ENCODE assay signal across 21 cellular contexts in genomic region chr13:72346716-72347115, GRCh38.
DNase-seq lines count a peak whose midpoint lies in the region; ATAC-seq, FAIRE-seq and TF ChIP-seq lines count a peak whose summit lies in the region.
"Had no signal": no experiment of that assay in that cellular context is flagged by ENCODE, and none has a peak within 500 bp of the region (broad histone marks: within the 10 kb centered on the region; RNA-seq: fewer than 3 reads in every experiment).

No MANE protein-coding gene starts in this region.

- TF ChIP-seq POLR2A in HepG2 (IDR thresholded peaks at IDR 0.05; ENCODE audit: insufficient read depth in 1 of 2, low read depth in 2 of 2, low read length in 2 of 2) (no peak), right lobe of liver (IDR thresholded peaks at IDR 0.05) (no peak)

- peaks cover 4% of the 10 kb centered on the region for H3K27me3 Mint-ChIP-seq in neural progenitor cell (ENCODE audit: insufficient read depth, low read depth)
- H3K27me3 Mint-ChIP-seq: CD4-positive, alpha-beta memory T cell; CD4-positive, CD25-positive, alpha-beta regulatory T cell had no signal

- H3K27me3 ChIP-seq in HepG2 (ENCODE audit: control insufficient read depth in 1 of 2, insufficient read depth in 2 of 2, low read length in 2 of 2) (no peaks in the 10 kb centered on the region), right lobe of liver (no peaks in the 10 kb centered on the region), neural progenitor cell (no peaks in the 10 kb centered on the region), ascending aorta (no peaks in the 10 kb centered on the region)
- H3K27me3 ChIP-seq: BE2C, BLaER1 had no signal

- POLR2A ChIA-PET in HepG2 (lab: Yijun Ruan, JAX) (no interaction called here), HEK293 (lab: Yijun Ruan, JAX) (no interaction called here)

- H3K27ac ChIP-seq in HepG2 (ENCODE audit: extremely low read length, insufficient read depth, low read length): no peak overlapping the region
- no peak overlapping the region for H3K27ac ChIP-seq in right lobe of liver
- no peak overlapping the region for H3K27ac ChIP-seq in HEK293 (ENCODE audit: extremely low read depth, low read depth, low read length)
- no peak overlapping the region for H3K27ac ChIP-seq in neural progenitor cell
- H3K27ac ChIP-seq in ascending aorta: no peak overlapping the region
- H3K27ac ChIP-seq: BLaER1 had no signal

- H3K4me3 Mint-ChIP-seq in neural progenitor cell: no peak overlapping the region
- H3K4me3 Mint-ChIP-seq: CD14-positive monocyte; CD4-positive, alpha-beta memory T cell; CD4-positive, CD25-positive, alpha-beta regulatory T cell; CD8-positive, alpha-beta memory T cell had no signal

- peaks cover 8% of the 10 kb centered on the region; the same call in 1 of the 2 replicates for H3K4me1 ChIP-seq in HepG2 (ENCODE audit: insufficient read depth, low read length)
- H3K4me1 ChIP-seq in right lobe of liver: no peaks in the 10 kb centered on the region
- H3K4me1 ChIP-seq in HEK293 (ENCODE audit: control insufficient read depth, insufficient read depth, low read length): no peaks in the 10 kb centered on the region
- H3K4me1 ChIP-seq in neural progenitor cell: no peaks in the 10 kb centered on the region
- H3K4me1 ChIP-seq in ascending aorta: no peaks in the 10 kb centered on the region
- H3K4me1 ChIP-seq: BLaER1 had no signal

- H3K9ac ChIP-seq in HepG2 (ENCODE audit: insufficient read depth, low read depth, low read length) (no peak overlapping the region), neural progenitor cell (no peak overlapping the region)
- H3K9ac ChIP-seq: BLaER1 had no signal

- H2AFZ ChIP-seq in HepG2 (ENCODE audit: low read length): no peak overlapping the region
- no peak overlapping the region for H2AFZ ChIP-seq in neural progenitor cell (replicated peaks)

- ATAC-seq in HepG2 (no peak), right lobe of liver (no peak)

- peaks cover 8% of the 10 kb centered on the region for H3K4me1 Mint-ChIP-seq in neural progenitor cell
- H3K4me1 Mint-ChIP-seq: CD14-positive monocyte; CD4-positive, alpha-beta memory T cell; CD4-positive, CD25-positive, alpha-beta regulatory T cell; CD8-positive, alpha-beta memory T cell had no signal

- DNase-seq in HepG2 (ENCODE audit: low spot score) (peak; percentile 20), right lobe of liver (no peak), neural progenitor cell (ENCODE audit: low spot score) (peak; percentile 34), SKM-1 (lab: John Stamatoyannopoulos, UW; ENCODE audit: unreplicated experiment) (no peak), ascending aorta (ENCODE audit: low spot score in 2 of 2) (no peak)
- DNase-seq: 8988T; ACHN; BE2C; C1 segment of cervical spinal cord; CD4-positive, alpha-beta memory T cell; CD4-positive, CD25-positive, alpha-beta regulatory T cell; CD8-positive, alpha-beta memory T cell; COR-L47; DMS79 treated with DMSO at 0.1 percent for 48 hours; GF-D8 had no signal

- no peak for FAIRE-seq in HepG2 (lab: Jason Lieb, UNC)
- FAIRE-seq: G401.6, GM12891, GM19239 had no signal

- CTCF ChIA-PET in HepG2 (lab: Yijun Ruan, JAX; ENCODE audit: low intra/inter-chr PET ratio, low total read pairs): no interaction called here
- CTCF ChIA-PET in HEK293 (lab: Yijun Ruan, JAX): no interaction called here

- H3K36me3 ChIP-seq in HepG2 (replicated peaks in 1 of 2; ENCODE audit: control insufficient read depth in 1 of 2, insufficient read depth in 2 of 2, low read length in 2 of 2) (no peaks in the 10 kb centered on the region), right lobe of liver (no peaks in the 10 kb centered on the region), HEK293 (ENCODE audit: control insufficient read depth in 2 of 2, insufficient read depth in 1 of 2, low read length in 2 of 2) (no peaks in the 10 kb centered on the region), neural progenitor cell (no peaks in the 10 kb centered on the region), ascending aorta (no peaks in the 10 kb centered on the region)
- H3K36me3 ChIP-seq: BE2C, BLaER1 had no signal

- in situ Hi-C loops in HepG2 (cut with HindIII; ENCODE audit: extremely low pct_ligation_motif_present, low pct_unique_long_range_greater_than_20kb): loop anchor here (25.0 kb wide), 1 partner anchor 216 kb away; no protein-coding TSS in a partner anchor

- H3F3A ChIP-seq in neural progenitor cell (ENCODE audit: low read depth): no peaks in the 10 kb centered on the region

- TF ChIP-seq EP300 in HepG2 (IDR thresholded peaks at IDR 0.05; ENCODE audit: low read depth in 2 of 2, low read length in 2 of 2): 0 out of 4 replicates have a peak, but pooled peaks of 1 of the 2 experiments have one; percentile 44
- TF ChIP-seq EP300 in HepG2 (CRISPR knock-in tag; IDR thresholded peaks at IDR 0.05; ENCODE audit: borderline replicate concordance): no peak

- intact Hi-C loops in HepG2 (cut with micrococcal nuclease; ENCODE audit: unreplicated experiment) (no loop called here), right lobe of liver (cut with DNase I) (no loop called here), ascending aorta (cut with DNase I) (no loop called here)

- BruUV-seq in HepG2 (replicated peaks; lab: Mats Ljungman, UMichigan): no TSS peak

- H3K4me3 ChIP-seq in HepG2 (replicated peaks in 1 of 3; ENCODE audit: insufficient read depth in 1 of 3, low read depth in 2 of 3, low read length in 3 of 3) (no peak overlapping the region), right lobe of liver (no peak overlapping the region), HEK293 (ENCODE audit: low read depth, low read length) (no peak overlapping the region), neural progenitor cell (no peak overlapping the region), ascending aorta (no peak overlapping the region)
- H3K4me3 ChIP-seq: BLaER1 had no signal

- no peaks in the 10 kb centered on the region for H3K9me3 Mint-ChIP-seq in neural progenitor cell

- H3K79me2 ChIP-seq in HepG2 (ENCODE audit: insufficient read depth, low read length) (no peaks in the 10 kb centered on the region), neural progenitor cell (ENCODE audit: low read depth) (no peaks in the 10 kb centered on the region)

- H3K27ac Mint-ChIP-seq in neural progenitor cell: no peak overlapping the region
- H3K27ac Mint-ChIP-seq: CD14-positive monocyte; CD4-positive, alpha-beta memory T cell; CD4-positive, CD25-positive, alpha-beta regulatory T cell; CD8-positive, alpha-beta memory T cell had no signal

- no peak for TF ChIP-seq CTCF in HepG2 (CRISPR knock-in tag; IDR thresholded peaks at IDR 0.05)
- TF ChIP-seq CTCF in right lobe of liver (IDR thresholded peaks at IDR 0.05): no peak
- no peak for TF ChIP-seq CTCF in HEK293 (tag by site-specific recombination; IDR thresholded peaks at IDR 0.05)
- TF ChIP-seq CTCF in neural progenitor cell (IDR thresholded peaks at IDR 0.05): no peak
- no peak for TF ChIP-seq CTCF in ascending aorta (IDR thresholded peaks at IDR 0.05)

- H3K4me2 ChIP-seq in HepG2 (ENCODE audit: low read depth, low read length): no peak overlapping the region
- no peak overlapping the region for H3K4me2 ChIP-seq in neural progenitor cell
- H3K4me2 ChIP-seq: BLaER1 had no signal

- no peak for TF ChIP-seq RAD21 in HepG2 (CRISPR knock-in tag; IDR thresholded peaks at IDR 0.05)

- WGBS in HepG2 (ENCODE audit: low lambda C conversion rate): 29% methylated on average over 5 of the region's 5 CpGs
- WGBS in right lobe of liver (ENCODE audit: insufficient coverage, low coverage, low lambda C conversion rate, missing lambda C conversion rate): 48% methylated on average over 5 of the region's 5 CpGs

- no peaks in the 10 kb centered on the region for H3K36me3 Mint-ChIP-seq in neural progenitor cell
- H3K36me3 Mint-ChIP-seq: CD14-positive monocyte; CD4-positive, alpha-beta memory T cell; CD4-positive, CD25-positive, alpha-beta regulatory T cell; CD8-positive, alpha-beta memory T cell had no signal

- H4K20me1 ChIP-seq in HepG2 (ENCODE audit: insufficient read depth, low read length) (no peaks in the 10 kb centered on the region), neural progenitor cell (ENCODE audit: low read depth) (no peaks in the 10 kb centered on the region)
- H4K20me1 ChIP-seq: BLaER1 had no signal

- H3K9me3 ChIP-seq in HepG2 (ENCODE audit: low read length) (no peaks in the 10 kb centered on the region), right lobe of liver (no peaks in the 10 kb centered on the region), HEK293 (ENCODE audit: control insufficient read depth, insufficient read depth, low read depth, low read length) (no peaks in the 10 kb centered on the region), neural progenitor cell (ENCODE audit: low read depth) (no peaks in the 10 kb centered on the region), ascending aorta (no peaks in the 10 kb centered on the region)
- H3K9me3 ChIP-seq: BE2C, BLaER1 had no signal

TF ChIP-seq in HepG2, 621 proteins besides CTCF, POLR2A, EP300 and RAD21 (continues in another document):
- peak; percentile 57 for TF ChIP-seq HNF4A (CRISPR knock-in tag; IDR thresholded peaks at IDR 0.05)
- TF ChIP-seq ZNF224 (CRISPR knock-in tag; IDR thresholded peaks at IDR 0.05): no peak
- peak; percentile 30; the same call in 1 of the 2 replicates for TF ChIP-seq MIXL1 (CRISPR knock-in tag; IDR thresholded peaks at IDR 0.05)
- no peak for TF ChIP-seq MATR3 (CRISPR knock-in tag; IDR thresholded peaks at IDR 0.05)
- TF ChIP-seq CHCHD3 (CRISPR knock-in tag; IDR thresholded peaks at IDR 0.05): no peak

TF ChIP-seq in HEK293, 187 proteins besides CTCF, POLR2A, EP300 and RAD21:
- TF ChIP-seq TCF7L2 (IDR thresholded peaks at IDR 0.05; ENCODE audit: borderline replicate concordance, low read depth, low read length) (peak; percentile 54; the same call in 1 of the 2 replicates), ZNF302 (tag by site-specific recombination; IDR thresholded peaks at IDR 0.05; ENCODE audit: low read depth) (no peak)

Comparison
In these comparisons a context has a peak if more than half of its experiments do, and no peak if none do; other contexts are left out.
1. DNase-seq: peak in HepG2 (single experiment) and neural progenitor cell (single experiment); none in right lobe of liver (0 of 3), SKM-1 (single experiment) and ascending aorta (0 of 2).
2. Of the 63 proteins assayed by ChIP-seq in both HepG2 and HEK293: peak only in HepG2: ZNF280D; only in HEK293: TCF7L2; in both: none; in neither: 61.